In genomic region chr1:182235604-182235951, GRCh38 we compare ENCODE assay signal across 17 cellular contexts.
DNase-seq lines count a peak whose midpoint lies in the region; ATAC-seq, FAIRE-seq and TF ChIP-seq lines count a peak whose summit lies in the region.
"Had no signal": no experiment of that assay in that cellular context is flagged by ENCODE, and none has a peak within 500 bp of the region (broad histone marks: within the 10 kb centered on the region; RNA-seq: fewer than 3 reads in every experiment).

No MANE protein-coding gene starts in this region.

- no peak for TF ChIP-seq POLR2A in GM12878 (IDR thresholded peaks at IDR 0.05; ENCODE audit: low read depth, low read length)

- H3K4me3 Mint-ChIP-seq in naive thymus-derived CD4-positive, alpha-beta T cell: peak overlapping the region in 4 of 10 donors; percentile 0 to 30 (median 8)
- H3K4me3 Mint-ChIP-seq in glutamatergic neuron (ENCODE audit: unreplicated experiment): no peak overlapping the region
- H3K4me3 Mint-ChIP-seq: activated naive CD8-positive, alpha-beta T cell treated with anti-CD3 and anti-CD28 coated beads for 36 hours; activated T-cell treated with anti-CD3 and anti-CD28 coated beads, Interleukin-2, amount 50 U/mL, for 4 hours; central memory CD8-positive, alpha-beta T cell; HFFc6 had no signal

- H3K27me3 Mint-ChIP-seq in naive thymus-derived CD4-positive, alpha-beta T cell: peaks cover 0 to 7% (median 0%) of the 10 kb centered on the region in 5 donors
- H3K27me3 Mint-ChIP-seq in glutamatergic neuron (ENCODE audit: unreplicated experiment): no peaks in the 10 kb centered on the region
- H3K27me3 Mint-ChIP-seq: activated naive CD8-positive, alpha-beta T cell treated with anti-CD3 and anti-CD28 coated beads for 36 hours; central memory CD8-positive, alpha-beta T cell had no signal

- no peak overlapping the region for H3K4me3 ChIP-seq in GM12878
- H3K4me3 ChIP-seq in naive thymus-derived CD4-positive, alpha-beta T cell (ENCODE audit: low read length): no peak overlapping the region
- H3K4me3 ChIP-seq: stomach had no signal

- no peaks in the 10 kb centered on the region for H4K20me1 ChIP-seq in GM12878 (ENCODE audit: control insufficient read depth, insufficient read depth)

- no peaks in the 10 kb centered on the region for H3K9me3 ChIP-seq in GM12878 (replicated peaks; ENCODE audit: control insufficient read depth, insufficient read depth, low read length)
- H3K9me3 ChIP-seq in naive thymus-derived CD4-positive, alpha-beta T cell (ENCODE audit: control insufficient read depth in 2 of 3, low read length in 3 of 3): no peaks in the 10 kb centered on the region
- H3K9me3 ChIP-seq: stomach had no signal

- no peak for FAIRE-seq in GM12878 (lab: Jason Lieb, UNC)
- FAIRE-seq: small intestine had no signal

- no peaks in the 10 kb centered on the region for H3K36me3 ChIP-seq in GM12878 (ENCODE audit: control insufficient read depth in 2 of 2, insufficient read depth in 2 of 2, low read length in 1 of 2)
- H3K36me3 ChIP-seq in naive thymus-derived CD4-positive, alpha-beta T cell (ENCODE audit: control insufficient read depth in 2 of 3, insufficient read depth in 3 of 3, low read length in 3 of 3): no peaks in the 10 kb centered on the region
- H3K36me3 ChIP-seq: stomach had no signal

- no peak overlapping the region for H3K4me2 ChIP-seq in GM12878 (ENCODE audit: control insufficient read depth, insufficient read depth)

- BruUV-seq in GM12878 (replicated peaks; lab: Mats Ljungman, UMichigan): no TSS peak

- SMC1A ChIA-PET in GM12878 (lab: Charles Lee; ENCODE audit: uncharacterized antibody, unreplicated experiment): no interaction called here

- H3K27me3 ChIP-seq in GM12878 (replicated peaks in 1 of 2; ENCODE audit: control insufficient read depth in 2 of 2, insufficient read depth in 2 of 2, low read length in 1 of 2): no peaks in the 10 kb centered on the region
- H3K27me3 ChIP-seq in naive thymus-derived CD4-positive, alpha-beta T cell (ENCODE audit: control insufficient read depth in 2 of 2, insufficient read depth in 2 of 2, low read length in 2 of 2): no peaks in the 10 kb centered on the region
- H3K27me3 ChIP-seq: stomach had no signal

- peaks cover 0 to 4% (median 0%) of the 10 kb centered on the region in 5 donors for H3K36me3 Mint-ChIP-seq in naive thymus-derived CD4-positive, alpha-beta T cell
- H3K36me3 Mint-ChIP-seq in glutamatergic neuron (ENCODE audit: unreplicated experiment): no peaks in the 10 kb centered on the region
- H3K36me3 Mint-ChIP-seq: activated naive CD8-positive, alpha-beta T cell treated with anti-CD3 and anti-CD28 coated beads for 36 hours had no signal

- H3K4me1 ChIP-seq in GM12878 (ENCODE audit: control insufficient read depth, insufficient read depth, low read length): no peaks in the 10 kb centered on the region
- no peaks in the 10 kb centered on the region for H3K4me1 ChIP-seq in naive thymus-derived CD4-positive, alpha-beta T cell (ENCODE audit: control insufficient read depth in 2 of 2, insufficient read depth in 2 of 2, low read length in 2 of 2)

- intact Hi-C loops in GM12878 (cut with micrococcal nuclease; ENCODE audit: unreplicated experiment): no loop called here
- intact Hi-C loops in naive thymus-derived CD4-positive, alpha-beta T cell (cut with micrococcal nuclease): no loop called here

- DNase-seq in DMS53 treated with DMSO at 0.1 percent for 48 hours (lab: John Stamatoyannopoulos, UW; ENCODE audit: unreplicated experiment) (peak; percentile 34), KBM-7 (peak; percentile 34), GM12878 (ENCODE audit: low read depth, low spot score) (no peak), glutamatergic neuron (no peak)
- DNase-seq in naive thymus-derived CD4-positive, alpha-beta T cell: peak in 4 of 9 donors; percentile 6 to 23 (median 6)
- DNase-seq: activated naive CD8-positive, alpha-beta T cell treated with anti-CD3 and anti-CD28 coated beads for 36 hours; activated T-cell treated with anti-CD3 and anti-CD28 coated beads, Interleukin-2, amount 50 U/mL, for 4 hours; KG1; mesenchymal stem cell; NCI-H526; stomach had no signal

- H3K4me1 Mint-ChIP-seq in naive thymus-derived CD4-positive, alpha-beta T cell: peaks cover 6 to 23% (median 13%) of the 10 kb centered on the region in 7 donors
- H3K4me1 Mint-ChIP-seq in glutamatergic neuron (ENCODE audit: low read depth, unreplicated experiment): peaks cover 12% of the 10 kb centered on the region

- H3K27ac Mint-ChIP-seq in naive thymus-derived CD4-positive, alpha-beta T cell: peak overlapping the region in 5 of 9 donors; percentile 12 to 83 (median 43)
- no peak overlapping the region for H3K27ac Mint-ChIP-seq in glutamatergic neuron (ENCODE audit: unreplicated experiment)
- H3K27ac Mint-ChIP-seq: activated naive CD8-positive, alpha-beta T cell treated with anti-CD3 and anti-CD28 coated beads for 36 hours; HFFc6 had no signal

- no peak overlapping the region for H3K9ac ChIP-seq in GM12878 (ENCODE audit: control insufficient read depth, insufficient read depth, low read length)

- TF ChIP-seq RAD21 in GM12878 (IDR thresholded peaks at IDR 0.05; ENCODE audit: insufficient read depth, low read depth, low read length): no peak

- in situ Hi-C loops in KBM-7 (cut with MboI; ENCODE audit: low pct_unique_long_range_greater_than_20kb, low sequenced_read_pairs): no loop called here
- in situ Hi-C loops in GM12878 (cut with MboI): no loop called here

- no peak for TF ChIP-seq EP300 in GM12878 (IDR thresholded peaks at IDR 0.05; ENCODE audit: borderline replicate concordance in 1 of 2, control insufficient read depth in 1 of 2, low read depth in 2 of 2, low read length in 2 of 2)

- H3K79me2 ChIP-seq in GM12878 (ENCODE audit: control insufficient read depth, insufficient read depth, low read length): no peaks in the 10 kb centered on the region

- POLR2A ChIA-PET in GM12878 (lab: Charles Lee): no interaction called here
- POLR2A ChIA-PET in naive thymus-derived CD4-positive, alpha-beta T cell (lab: Charles Lee): no interaction called here

- H3K27ac ChIP-seq in GM12878 (ENCODE audit: control insufficient read depth, insufficient read depth): no peak overlapping the region
- H3K27ac ChIP-seq in naive thymus-derived CD4-positive, alpha-beta T cell (ENCODE audit: low read depth, low read length): no peak overlapping the region

- WGBS in GM12878 (ENCODE audit: insufficient coverage, insufficient replicate concordance, low lambda C conversion rate, missing lambda C conversion rate): 15% methylated on average over 2 of the region's 2 CpGs

- H2AFZ ChIP-seq in GM12878 (ENCODE audit: control insufficient read depth, low read depth, low read length): peak overlapping the region; percentile 44

- RAD21 ChIA-PET in GM12878 (lab: Charles Lee; ENCODE audit: unreplicated experiment): no interaction called here

- TF ChIP-seq CTCF in GM12878 (IDR thresholded peaks at IDR 0.05 in 2 of 3, conservative IDR thresholded peaks at IDR 0.05 in 1 of 3; ENCODE audit: control insufficient read depth in 2 of 3, extremely low read depth in 1 of 3, insufficient read depth in 1 of 3, low read depth in 3 of 3, low read length in 3 of 3) (no peak), glutamatergic neuron (IDR thresholded peaks at IDR 0.05; ENCODE audit: partially characterized antibody, unreplicated experiment) (no peak)

- peaks cover 0 to 7% (median 0%) of the 10 kb centered on the region in 11 donors for H3K9me3 Mint-ChIP-seq in naive thymus-derived CD4-positive, alpha-beta T cell
- no peaks in the 10 kb centered on the region for H3K9me3 Mint-ChIP-seq in glutamatergic neuron (ENCODE audit: unreplicated experiment)
- H3K9me3 Mint-ChIP-seq: activated naive CD8-positive, alpha-beta T cell treated with anti-CD3 and anti-CD28 coated beads for 36 hours; activated T-cell treated with anti-CD3 and anti-CD28 coated beads, Interleukin-2, amount 50 U/mL, for 4 hours; central memory CD8-positive, alpha-beta T cell; HFFc6 had no signal

- CTCF ChIA-PET in GM12878 (lab: Yijun Ruan, JAX): interaction anchor here (1.1 to 1.5 kb wide), 4 partner anchors 32 to 161 kb away, joined by 3 to 4 read pairs (median 4); no protein-coding TSS in a partner anchor
- CTCF ChIA-PET in naive thymus-derived CD4-positive, alpha-beta T cell (lab: Charles Lee): interaction anchor here (0.6 kb wide), 1 partner anchor 89 kb away, joined by 4 read pairs; no protein-coding TSS in a partner anchor

- ATAC-seq in GM12878 (peak; percentile 64), HG03521 (IDR thresholded peaks at IDR 0.05; ENCODE audit: unreplicated experiment) (no peak), GM18909 (IDR thresholded peaks at IDR 0.05; ENCODE audit: poor library complexity, unreplicated experiment) (no peak), HG03520 (IDR thresholded peaks at IDR 0.05; ENCODE audit: unreplicated experiment) (no peak)
- peak; percentile 41 for ATAC-seq in naive thymus-derived CD4-positive, alpha-beta T cell
- ATAC-seq: activated T-cell treated with anti-CD3 and anti-CD28 coated beads, Interleukin-2, amount 50 U/mL, for 4 hours had no signal

TF ChIP-seq in GM12878, 131 proteins besides CTCF, POLR2A, EP300 and RAD21:
- peak; percentile 6; the same call in 1 of the 2 replicates for TF ChIP-seq SPI1 (IDR thresholded peaks at IDR 0.05; ENCODE audit: borderline replicate concordance, insufficient read depth, low read depth, low read length)
- TF ChIP-seq CREM (IDR thresholded peaks at IDR 0.05; ENCODE audit: low read depth): no peak

Comparison
In these comparisons a context has a peak if more than half of its experiments do, and no peak if none do; other contexts are left out.
1. DNase-seq: peak in DMS53 treated with DMSO at 0.1 percent for 48 hours (single experiment) and KBM-7 (single experiment); none in GM12878 (single experiment) and glutamatergic neuron (single experiment).
2. ATAC-seq: peak in GM12878 (single experiment) and naive thymus-derived CD4-positive, alpha-beta T cell (single experiment); none in HG03521 (single experiment), GM18909 (single experiment) and HG03520 (single experiment).